Comparison of ENCODE assay signal across 8 cellular contexts in genomic region chr6:27684264-27685211, GRCh38.
DNase-seq lines count a peak whose midpoint lies in the region; ATAC-seq and FAIRE-seq lines count a peak whose summit lies in the region.

No MANE protein-coding gene starts in this region.

- H3K27ac Mint-ChIP-seq in activated CD4-positive, alpha-beta T cell treated with anti-CD3 and anti-CD28 coated beads, Interleukin-2, amount 10 ng/mL, durations not matched to agents 7 days and 5 days, result peak overlapping the region; percentile 27

- H3K4me1 Mint-ChIP-seq in activated CD4-positive, alpha-beta T cell treated with anti-CD3 and anti-CD28 coated beads, Interleukin-2, amount 10 ng/mL, durations not matched to agents 7 days and 5 days, result peaks cover 30% of the 10 kb centered on the region

- peak; percentile 50 for ATAC-seq in esophagus mucosa
- no peak for ATAC-seq in GM19467 (IDR thresholded peaks at IDR 0.05; ENCODE audit: unreplicated experiment)
- ATAC-seq in GM19035 (IDR thresholded peaks at IDR 0.05; ENCODE audit: unreplicated experiment), result no peak

- H3K27me3 Mint-ChIP-seq in activated CD4-positive, alpha-beta T cell treated with anti-CD3 and anti-CD28 coated beads, Interleukin-2, amount 10 ng/mL, durations not matched to agents 7 days and 5 days, result peaks cover 38% of the 10 kb centered on the region

- H3K4me3 Mint-ChIP-seq in activated CD4-positive, alpha-beta T cell treated with anti-CD3 and anti-CD28 coated beads, Interleukin-2, amount 10 ng/mL, durations not matched to agents 7 days and 5 days, result peak overlapping the region; percentile 17

- CTCF ChIA-PET in activated CD4-positive, alpha-beta T cell treated with anti-CD3 and anti-CD28 coated beads, Interleukin-2, amount 10 ng/mL, durations not matched to agents 7 days and 5 days (lab: Charles Lee), result no interaction called here

- FAIRE-seq in GM18507 (lab: Jason Lieb, UNC), result peak; percentile 35

- H3K36me3 Mint-ChIP-seq in activated CD4-positive, alpha-beta T cell treated with anti-CD3 and anti-CD28 coated beads, Interleukin-2, amount 10 ng/mL, durations not matched to agents 7 days and 5 days (ENCODE audit: low read depth), result peaks cover 8% of the 10 kb centered on the region

- peaks cover 10% of the 10 kb centered on the region for H3K9me3 Mint-ChIP-seq in activated CD4-positive, alpha-beta T cell treated with anti-CD3 and anti-CD28 coated beads, Interleukin-2, amount 10 ng/mL, durations not matched to agents 7 days and 5 days

- peak; percentile 95 for DNase-seq in A172 (ENCODE audit: low spot score)
- no peak for DNase-seq in GM18507 (ENCODE audit: extremely low spot score, insufficient read length, low read depth)
- peak; percentile 4 to 66 for DNase-seq in NCI-H526 (lab: John Stamatoyannopoulos, UW)
- peak; percentile 43 for DNase-seq in activated CD4-positive, alpha-beta T cell treated with anti-CD3 and anti-CD28 coated beads, Interleukin-2, amount 10 ng/mL, durations not matched to agents 7 days and 5 days
- DNase-seq in stimulated activated CD4-positive, alpha-beta T cell treated with anti-CD3 and anti-CD28 coated beads, Interleukin-4, amount 100 ng/mL, for 1 hour, result peak; percentile 48

- POLR2A ChIA-PET in activated CD4-positive, alpha-beta T cell treated with anti-CD3 and anti-CD28 coated beads, Interleukin-2, amount 10 ng/mL, durations not matched to agents 7 days and 5 days (lab: Charles Lee), result no interaction called here
